8 cellular contexts compared by ENCODE assay signal in genomic region chr3:186109897-186110803, GRCh38. TPM values are rescaled to one million over a fixed set of nuclear protein-coding genes. Genes with fewer than 3 reads are reported as not detected.
A peak's percentile ranks its signal among the peaks of the same experiment; 100 is the strongest.
DNase-seq lines count a peak whose midpoint lies in the region; ATAC-seq and TF ChIP-seq lines count a peak whose summit lies in the region.

No MANE protein-coding gene starts in this region.

- H3K4me1 Mint-ChIP-seq in activated CD4-positive, alpha-beta memory T cell treated with anti-CD3 and anti-CD28 coated beads for 36 hours (ENCODE audit: low read depth), result peaks cover 41% of the 10 kb centered on the region
- peaks cover 36% of the 10 kb centered on the region for H3K4me1 Mint-ChIP-seq in progenitor cell of endocrine pancreas (ENCODE audit: low read depth)

- H3K9me3 Mint-ChIP-seq in activated CD4-positive, alpha-beta memory T cell treated with anti-CD3 and anti-CD28 coated beads for 36 hours, result no peaks in the 10 kb centered on the region
- H3K9me3 Mint-ChIP-seq in progenitor cell of endocrine pancreas (ENCODE audit: low read depth), result no peaks in the 10 kb centered on the region

- POLR2A ChIA-PET in AG04449 (lab: Yijun Ruan, JAX), result no interaction called here
- POLR2A ChIA-PET in activated CD4-positive, alpha-beta memory T cell treated with anti-CD3 and anti-CD28 coated beads for 36 hours (lab: Charles Lee), result interaction anchor here (1.2 kb wide), 1 partner anchor 172 kb away, joined by 3 read pairs; the partner anchor contains the start of gene TRA2B

- H3K36me3 Mint-ChIP-seq in activated CD4-positive, alpha-beta memory T cell treated with anti-CD3 and anti-CD28 coated beads for 36 hours, result no peaks in the 10 kb centered on the region
- H3K36me3 Mint-ChIP-seq in progenitor cell of endocrine pancreas (ENCODE audit: insufficient read depth), result peaks cover 2% of the 10 kb centered on the region

- H3K27ac Mint-ChIP-seq in activated CD4-positive, alpha-beta memory T cell treated with anti-CD3 and anti-CD28 coated beads for 36 hours, result no peak overlapping the region
- peak overlapping the region; percentile 98 for H3K27ac Mint-ChIP-seq in progenitor cell of endocrine pancreas

- ATAC-seq in foreskin keratinocyte (no peak), GM18502 (IDR thresholded peaks at IDR 0.05; ENCODE audit: poor library complexity, unreplicated experiment) (no peak)

- peaks cover 9% of the 10 kb centered on the region for H3K4me1 ChIP-seq in foreskin keratinocyte

- H3K27ac ChIP-seq in foreskin keratinocyte, result peak overlapping the region; percentile 31

- no peak for TF ChIP-seq CTCF in AG04449 (IDR thresholded peaks at IDR 0.05; ENCODE audit: insufficient read depth, low read length, missing control alignments)
- TF ChIP-seq CTCF in GM20000 (IDR thresholded peaks at IDR 0.05; ENCODE audit: extremely low read depth, missing control alignments), result no peak
- no peak for TF ChIP-seq CTCF in foreskin keratinocyte (conservative IDR thresholded peaks at IDR 0.05)
- no peak for TF ChIP-seq CTCF in progenitor cell of endocrine pancreas (IDR thresholded peaks at IDR 0.05; ENCODE audit: unreplicated experiment)

- intact Hi-C loops in activated CD4-positive, alpha-beta memory T cell treated with anti-CD3 and anti-CD28 coated beads for 36 hours (cut with micrococcal nuclease), result loop anchor here (1.0 to 5.0 kb wide), 9 partner anchors 41 to 642 kb away; partner anchors contain the start of gene TRA2B

- CTCF ChIA-PET in AG04449 (lab: Yijun Ruan, JAX), result interaction anchor here (0.8 to 1.6 kb wide), 3 partner anchors 50 to 504 kb away, joined by 3 to 4 read pairs (median 3); no protein-coding TSS in a partner anchor
- CTCF ChIA-PET in activated CD4-positive, alpha-beta memory T cell treated with anti-CD3 and anti-CD28 coated beads for 36 hours (lab: Charles Lee), result interaction anchor here (1.4 to 2.2 kb wide), 2 partner anchors 167 to 430 kb away, joined by 4 to 6 read pairs; no protein-coding TSS in a partner anchor

- peak overlapping the region; percentile 68 for H3K4me3 ChIP-seq in AG04449 (ENCODE audit: low read depth, low read length)

- H3K4me3 Mint-ChIP-seq in activated CD4-positive, alpha-beta memory T cell treated with anti-CD3 and anti-CD28 coated beads for 36 hours, result peak overlapping the region; percentile 67
- peak overlapping the region; percentile 81 for H3K4me3 Mint-ChIP-seq in progenitor cell of endocrine pancreas (ENCODE audit: low read depth)

- no peak for DNase-seq in AG04449 (ENCODE audit: low read depth, low spot score)
- peak; percentile 30 for DNase-seq in GM20000 (ENCODE audit: low spot score)
- peak; percentile 13 for DNase-seq in activated CD4-positive, alpha-beta memory T cell treated with anti-CD3 and anti-CD28 coated beads for 36 hours
- no peak for DNase-seq in foreskin keratinocyte
- DNase-seq in progenitor cell of endocrine pancreas (ENCODE audit: low spot score, unreplicated experiment), result no peak
- DNase-seq in COLO829 (ENCODE audit: low spot score), result no peak
- DNase-seq in germinal center (ENCODE audit: low spot score), result no peak

- peaks cover 81% of the 10 kb centered on the region for H3K27me3 Mint-ChIP-seq in activated CD4-positive, alpha-beta memory T cell treated with anti-CD3 and anti-CD28 coated beads for 36 hours
- H3K27me3 Mint-ChIP-seq in progenitor cell of endocrine pancreas, result peaks cover 21% of the 10 kb centered on the region

- no peaks in the 10 kb centered on the region for H3K27me3 ChIP-seq in foreskin keratinocyte

RNA-seq across cellular contexts. Expression of gene ETV5, which starts 1.3 kb away (rescaled TPM):
- total RNA-seq in activated CD4-positive, alpha-beta memory T cell treated with anti-CD3 and anti-CD28 coated beads for 36 hours, result 1 to 10 TPM in 1 of 2 experiments, under 1 TPM in 1; 0.74 to 1.3 TPM
- total RNA-seq in foreskin keratinocyte, result 46.8 and 53.6 TPM in 2 replicates
- 23.4 and 24.5 TPM in 2 replicates for polyA plus RNA-seq in foreskin keratinocyte
- total RNA-seq in progenitor cell of endocrine pancreas, result 51.3 and 54.1 TPM in 2 replicates

Comparison
In these comparisons a context has a peak if more than half of its experiments do, and no peak if none do; other contexts are left out.
1. DNase-seq: peak in GM20000 (single experiment) and activated CD4-positive, alpha-beta memory T cell treated with anti-CD3 and anti-CD28 coated beads for 36 hours (single experiment); none in AG04449 (single experiment), foreskin keratinocyte (0 of 2), progenitor cell of endocrine pancreas (single experiment), COLO829 (single experiment) and germinal center (single experiment).
2. RNA of gene ETV5, which starts 1.3 kb away (total RNA-seq): 51.3 to 54.1 TPM in progenitor cell of endocrine pancreas and 46.8 to 53.6 TPM in foreskin keratinocyte; 0.74 to 1.3 TPM in activated CD4-positive, alpha-beta memory T cell treated with anti-CD3 and anti-CD28 coated beads for 36 hours; every median in the first group is over 10 times any median in the second.